ENCODE assay signal across 8 cellular contexts in the genomic region with DNA sequence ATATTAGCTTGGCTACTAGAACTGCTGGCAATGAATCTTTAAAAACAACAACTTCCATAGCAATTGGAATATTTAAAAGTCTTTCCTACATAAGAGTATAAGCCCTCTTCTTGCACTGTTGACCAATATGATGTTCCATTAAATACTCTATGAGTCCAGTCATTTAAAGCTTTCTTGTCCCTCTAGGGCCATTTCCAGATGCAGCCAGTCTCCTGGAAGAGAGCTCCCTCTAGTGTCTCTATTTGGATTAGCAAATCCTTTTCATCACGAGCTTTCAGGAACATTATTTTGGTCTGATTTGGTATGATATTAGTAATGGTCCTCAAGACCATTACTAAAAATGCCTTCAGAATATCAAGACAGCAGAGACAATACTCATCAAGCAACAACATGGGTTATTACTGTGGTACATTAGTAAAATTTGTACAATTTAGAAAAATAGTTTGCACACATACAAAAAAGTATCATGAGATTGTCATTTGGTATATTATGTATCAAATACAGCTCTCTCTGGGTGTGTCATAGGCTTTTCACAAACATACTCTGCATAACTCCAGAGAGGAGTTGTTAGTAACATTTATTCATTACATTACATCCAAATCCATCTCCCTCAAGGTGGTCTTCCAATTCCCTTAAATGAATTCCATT.
A peak's percentile ranks its signal among the peaks of the same experiment; 100 is the strongest.
DNase-seq lines count a peak whose midpoint lies in the region; ATAC-seq and TF ChIP-seq lines count a peak whose summit lies in the region.

No MANE protein-coding gene starts in this region.

- no peaks in the 10 kb centered on the region for H3K9me2 ChIP-seq in GM23338 (ENCODE audit: insufficient read depth)
- H3K9me2 ChIP-seq in OCI-LY7 (ENCODE audit: insufficient read depth, low read length): no peaks in the 10 kb centered on the region

- peak; percentile 49 for DNase-seq in Caki2 (ENCODE audit: low read depth)
- peak; percentile 73 for DNase-seq in GM23338 (ENCODE audit: low spot score)
- DNase-seq in OCI-LY7 (ENCODE audit: low spot score): peak; percentile 38
- no peak for DNase-seq in epithelial cell of proximal tubule (ENCODE audit: low read depth)
- DNase-seq in osteocyte (ENCODE audit: extremely low spot score, unreplicated experiment): no peak
- no peak for DNase-seq in sciatic nerve (ENCODE audit: low spot score)

- POLR2A ChIA-PET in OCI-LY7 (lab: Charles Lee): interaction anchor here (1.0 kb wide), 1 partner anchor 93 kb away, joined by 8 read pairs; no protein-coding TSS in a partner anchor

- BruUV-seq in OCI-LY7 (replicated peaks; lab: Mats Ljungman, UMichigan): no TSS peak

- in situ Hi-C loops in Caki2 (cut with HindIII; ENCODE audit: low pct_unique_long_range_greater_than_20kb, low sequenced_read_pairs): no loop called here

- H3K4me3 ChIP-seq in GM23338 (no peak overlapping the region), OCI-LY7 (ENCODE audit: low read depth, low read length, poor library complexity, severe bottlenecking) (no peak overlapping the region), epithelial cell of proximal tubule (ENCODE audit: low read depth, low read length) (no peak overlapping the region)

- ATAC-seq in GM23338 (peak; percentile 37; the same call in 2 of the 3 replicates), HG03280 (IDR thresholded peaks at IDR 0.05; ENCODE audit: unreplicated experiment) (no peak), HG03457 (IDR thresholded peaks at IDR 0.05; ENCODE audit: unreplicated experiment) (no peak), sciatic nerve (no peak)

- CTCF ChIA-PET in OCI-LY7 (lab: Charles Lee; ENCODE audit: unreplicated experiment): interaction anchor here (0.5 to 2.1 kb wide), 3 partner anchors 79 to 366 kb away, joined by 3 to 4 read pairs (median 4); no protein-coding TSS in a partner anchor

- H3K36me3 ChIP-seq in GM23338 (ENCODE audit: insufficient read depth): no peaks in the 10 kb centered on the region
- H3K36me3 ChIP-seq in OCI-LY7 (ENCODE audit: insufficient read depth, low read length): no peaks in the 10 kb centered on the region

- H3K36me3 Mint-ChIP-seq in GM23338 (ENCODE audit: low read depth) (peaks cover 11% of the 10 kb centered on the region; the same call in 2 of the 3 replicates), osteocyte (ENCODE audit: unreplicated experiment) (peaks cover 6% of the 10 kb centered on the region)

- peak; percentile 87 to 99 for TF ChIP-seq CTCF in GM23338 (conservative IDR thresholded peaks at IDR 0.05; ENCODE audit: low read depth in 2 of 2)
- peak; percentile 97 for TF ChIP-seq CTCF in OCI-LY7 (conservative IDR thresholded peaks at IDR 0.05; ENCODE audit: low read length)
- peak; percentile 91 for TF ChIP-seq CTCF in epithelial cell of proximal tubule (conservative IDR thresholded peaks at IDR 0.05; ENCODE audit: low read depth, low read length)
- peak; percentile 86 for TF ChIP-seq CTCF in osteocyte (IDR thresholded peaks at IDR 0.05)

- H4K20me1 ChIP-seq in GM23338 (replicated peaks; ENCODE audit: insufficient read depth) (no peaks in the 10 kb centered on the region), OCI-LY7 (ENCODE audit: insufficient read depth, low read length) (no peaks in the 10 kb centered on the region)

- no peaks in the 10 kb centered on the region for H3K79me2 ChIP-seq in GM23338 (replicated peaks; ENCODE audit: insufficient read depth)
- H3K79me2 ChIP-seq in OCI-LY7 (ENCODE audit: insufficient read depth, low read depth, low read length): no peaks in the 10 kb centered on the region

- H3K4me3 Mint-ChIP-seq in GM23338: no peak overlapping the region
- H3K4me3 Mint-ChIP-seq in osteocyte (ENCODE audit: unreplicated experiment): no peak overlapping the region

- H3K4me2 ChIP-seq in GM23338: no peak overlapping the region
- no peak overlapping the region for H3K4me2 ChIP-seq in OCI-LY7 (ENCODE audit: low read length)

- intact Hi-C loops in OCI-LY7 (cut with micrococcal nuclease; ENCODE audit: unreplicated experiment) (loop anchor here (1.0 to 5.0 kb wide), 2 partner anchors 152 to 366 kb away; no protein-coding TSS in a partner anchor), sciatic nerve (cut with DNase I) (no loop called here)

- H3K4me1 Mint-ChIP-seq in GM23338 (peaks cover 8% of the 10 kb centered on the region; the same call in 2 of the 3 replicates), osteocyte (ENCODE audit: unreplicated experiment) (peaks cover 6% of the 10 kb centered on the region)

- peaks cover 4% of the 10 kb centered on the region; the same call in 1 of the 2 replicates for H3K4me1 ChIP-seq in GM23338 (ENCODE audit: insufficient read depth)
- no peaks in the 10 kb centered on the region for H3K4me1 ChIP-seq in OCI-LY7 (ENCODE audit: insufficient read depth, low read length, poor library complexity, severe bottlenecking)

- H3K27ac Mint-ChIP-seq in GM23338 (no peak overlapping the region), osteocyte (ENCODE audit: unreplicated experiment) (no peak overlapping the region)

- no peaks in the 10 kb centered on the region for H3F3A ChIP-seq in GM23338 (replicated peaks; ENCODE audit: low read depth)

- H3K27me3 ChIP-seq in GM23338 (ENCODE audit: insufficient read depth): no peaks in the 10 kb centered on the region

- H3K27ac ChIP-seq in GM23338 (ENCODE audit: low read depth): no peak overlapping the region
- no peak overlapping the region for H3K27ac ChIP-seq in OCI-LY7 (ENCODE audit: low read depth, low read length, poor library complexity, severe bottlenecking)

- H2AFZ ChIP-seq in GM23338 (no peak overlapping the region), OCI-LY7 (ENCODE audit: low read length) (no peak overlapping the region)

- H3K27me3 Mint-ChIP-seq in GM23338 (ENCODE audit: insufficient read depth, low read depth, poor library complexity) (peaks cover 2% of the 10 kb centered on the region), osteocyte (ENCODE audit: unreplicated experiment) (no peaks in the 10 kb centered on the region)

- H3K9me3 Mint-ChIP-seq in GM23338: peaks cover 12% of the 10 kb centered on the region; the same call in 2 of the 3 replicates
- H3K9me3 Mint-ChIP-seq in osteocyte (ENCODE audit: unreplicated experiment): no peaks in the 10 kb centered on the region

- no peaks in the 10 kb centered on the region for H3K9me3 ChIP-seq in OCI-LY7 (ENCODE audit: low read length)

TF ChIP-seq in GM23338, 12 proteins besides CTCF, POLR2A, EP300 and RAD21:
- TF ChIP-seq ZNF114 (CRISPR knock-in tag; IDR thresholded peaks at IDR 0.05) (no peak), EZH2phosphoT487 (IDR thresholded peaks at IDR 0.05; ENCODE audit: unreplicated experiment) (no peak)

Comparison
In these comparisons a context has a peak if more than half of its experiments do, and no peak if none do; other contexts are left out.
1. DNase-seq: peak in Caki2 (single experiment), GM23338 (single experiment) and OCI-LY7 (single experiment); none in epithelial cell of proximal tubule (single experiment), osteocyte (single experiment) and sciatic nerve (single experiment).
2. Peak in every context shown above with its lines, with median percentiles within 50 percentile points of each other: CTCF ChIP-seq.